ENCODE assay signal across 29 cellular contexts in genomic region chr3:158260392-158260791, GRCh38.
DNase-seq lines count a peak whose midpoint lies in the region; ATAC-seq and FAIRE-seq lines count a peak whose summit lies in the region.
"Had no signal": no experiment of that assay in that cellular context is flagged by ENCODE, and none has a peak within 500 bp of the region (broad histone marks: within the 10 kb centered on the region; RNA-seq: fewer than 3 reads in every experiment).

No MANE protein-coding gene starts in this region.

- H3K36me3 ChIP-seq in SJCRH30 = no peaks in the 10 kb centered on the region
- H3K36me3 ChIP-seq in small intestine (ENCODE audit: control insufficient read depth in 2 of 2, insufficient read depth in 2 of 2, low read length in 2 of 2) = no peaks in the 10 kb centered on the region
- H3K36me3 ChIP-seq: colonic mucosa, SJSA1, suprapubic skin had no signal

- ATAC-seq in HG03469 (IDR thresholded peaks at IDR 0.05; ENCODE audit: unreplicated experiment) = no peak
- ATAC-seq: activated CD8-positive, alpha-beta memory T cell treated with anti-CD3 and anti-CD28 coated beads, Interleukin-2, amount 10 ng/mL, durations not matched to agents 7 days and 5 days; activated T-cell treated with anti-CD3 and anti-CD28 coated beads, Interleukin-2, amount 50 U/mL, for 72 hours; Panc1; sciatic nerve; stimulated activated memory B cell treated with anti-CD40 and anti-IgM and Interleukin-4, amounts not matched to agents 10 μg/mL and 1 μg/mL and 100 μg/mL, for 72 hours had no signal

- H3K4me1 ChIP-seq in SJCRH30 (peaks cover 6% of the 10 kb centered on the region; the same call in 1 of the 2 replicates), small intestine (ENCODE audit: control insufficient read depth in 2 of 2, insufficient read depth in 1 of 2, low read depth in 1 of 2, low read length in 1 of 2) (no peaks in the 10 kb centered on the region)
- H3K4me1 ChIP-seq: BLaER1 treated with 17β-estradiol and CSF1 and Interleukin-3, amounts not matched to agents 10 nM and 100 nM; colonic mucosa; SJSA1; suprapubic skin had no signal

- H3K27me3 ChIP-seq in SJCRH30 = no peaks in the 10 kb centered on the region
- H3K27me3 ChIP-seq in small intestine (ENCODE audit: control insufficient read depth in 2 of 2, insufficient read depth in 2 of 2, low read length in 2 of 2) = no peaks in the 10 kb centered on the region
- H3K27me3 ChIP-seq: BLaER1 treated with 17β-estradiol and CSF1 and Interleukin-3, amounts not matched to agents 10 nM and 100 nM; colonic mucosa; SJSA1; suprapubic skin had no signal

- no peak for FAIRE-seq in small intestine (lab: Jason Lieb, UNC)
- FAIRE-seq: H1, keratinocyte had no signal

- H3K9me3 ChIP-seq in SJCRH30 (replicated peaks) (no peaks in the 10 kb centered on the region), small intestine (ENCODE audit: control insufficient read depth, low read depth) (no peaks in the 10 kb centered on the region)
- H3K9me3 ChIP-seq: colonic mucosa, SJSA1, suprapubic skin had no signal

- DNase-seq in COR-L47 (lab: John Stamatoyannopoulos, UW) = peak; percentile 10
- peak; percentile 91 for DNase-seq in DMS79 treated with DMSO at 0.1 percent for 48 hours (lab: John Stamatoyannopoulos, UW)
- DNase-seq in NCI-H2107 treated with DMSO at 0.1 percent for 48 hours (lab: John Stamatoyannopoulos, UW; ENCODE audit: unreplicated experiment) = peak; percentile 35
- DNase-seq in SJCRH30 = peak; percentile 52 to 71
- DNase-seq in small intestine = no peak
- DNase-seq in cerebellar nuclear complex (lab: John Stamatoyannopoulos, UW) = no peak
- DNase-seq: activated CD4-positive, CD25-positive, alpha-beta regulatory T cell; activated CD8-positive, alpha-beta memory T cell treated with anti-CD3 and anti-CD28 coated beads, Interleukin-2, amount 10 ng/mL, durations not matched to agents 7 days and 5 days; activated naive CD4-positive, alpha-beta T cell treated with anti-CD3 and anti-CD28 coated beads, Interleukin-2, amount 10 ng/mL, durations not matched to agents 7 days and 5 days; activated T-cell treated with anti-CD3 and anti-CD28 coated beads, Interleukin-2, amount 50 U/mL, for 72 hours; amniotic stem cell; colonic mucosa; effector memory CD4-positive, alpha-beta T cell; glutamatergic neuron; IMR-90; naive B cell; NCI-H1436 treated with DMSO at 0.1 percent for 48 hours; NCI-H226; stimulated activated CD4-positive, alpha-beta T cell treated with anti-CD3 and anti-CD28 coated beads, Interleukin-4, amount 100 ng/mL, for 4 hours; T-helper 1 cell had no signal

- WGBS in small intestine, 3 donors = 95 to 99% (median 97%) methylated on average over 4 of the region's 4 CpGs

- no peak overlapping the region for H3K4me3 ChIP-seq in SJCRH30
- no peak overlapping the region for H3K4me3 ChIP-seq in small intestine (ENCODE audit: low read depth in 1 of 2, low read length in 2 of 2)
- H3K4me3 ChIP-seq: BLaER1 treated with 17β-estradiol and CSF1 and Interleukin-3, amounts not matched to agents 10 nM and 100 nM; colonic mucosa; SJSA1; suprapubic skin had no signal

- H3K27ac ChIP-seq in SJCRH30 (no peak overlapping the region), small intestine (ENCODE audit: low read depth in 1 of 2, low read length in 1 of 2) (no peak overlapping the region)
- H3K27ac ChIP-seq: BLaER1 treated with 17β-estradiol and CSF1 and Interleukin-3, amounts not matched to agents 10 nM and 100 nM; colonic mucosa; SJSA1; suprapubic skin had no signal

Comparison
In these comparisons a context has a peak if more than half of its experiments do, and no peak if none do; other contexts are left out.
1. DNase-seq: peak in COR-L47 (single experiment), DMS79 treated with DMSO at 0.1 percent for 48 hours (single experiment), NCI-H2107 treated with DMSO at 0.1 percent for 48 hours (single experiment) and SJCRH30 (2 of 2); none in small intestine (single experiment) and cerebellar nuclear complex (0 of 2).